Comparison of ENCODE assay signal across 22 cellular contexts in genomic region chr4:102319594-102319993, GRCh38. TPM values are rescaled to one million over a fixed set of nuclear protein-coding genes. Genes with fewer than 3 reads are reported as not detected.
DNase-seq lines count a peak whose midpoint lies in the region; ATAC-seq and TF ChIP-seq lines count a peak whose summit lies in the region.
"Had no signal": no experiment of that assay in that cellular context is flagged by ENCODE, and none has a peak within 500 bp of the region (broad histone marks: within the 10 kb centered on the region; RNA-seq: fewer than 3 reads in every experiment).

No MANE protein-coding gene starts in this region.

- TF ChIP-seq POLR2A in suprapubic skin (IDR thresholded peaks at IDR 0.05) (no peak), right lobe of liver (IDR thresholded peaks at IDR 0.05) (no peak)

- CTCF ChIA-PET in HEK293 (lab: Yijun Ruan, JAX) = no interaction called here
- CTCF ChIA-PET in activated CD8-positive, alpha-beta T cell treated with anti-CD3 and anti-CD28 coated beads, Interleukin-2, amount 10 ng/mL, durations not matched to agents 7 days and 5 days (lab: Charles Lee) = interaction anchor here (2.3 kb wide), 1 partner anchor 20 kb away, joined by 7 read pairs; no protein-coding TSS in a partner anchor

- WGBS in suprapubic skin = 69% methylated on average over 3 of the region's 3 CpGs
- WGBS in right lobe of liver (ENCODE audit: insufficient coverage, low coverage, low lambda C conversion rate, missing lambda C conversion rate) = 52% methylated on average over 3 of the region's 3 CpGs

- no peak for ATAC-seq in right lobe of liver
- no peak for ATAC-seq in activated CD8-positive, alpha-beta T cell treated with anti-CD3 and anti-CD28 coated beads, Interleukin-2, amount 10 ng/mL, durations not matched to agents 7 days and 5 days
- ATAC-seq: natural killer cell had no signal

- H3K27ac ChIP-seq in HEK293 (ENCODE audit: extremely low read depth, low read depth, low read length) = no peak overlapping the region
- H3K27ac ChIP-seq in iPS-20b (ENCODE audit: low read length) = peak overlapping the region; percentile 18
- H3K27ac ChIP-seq in suprapubic skin = peak overlapping the region; percentile 17
- no peak overlapping the region for H3K27ac ChIP-seq in right lobe of liver
- H3K27ac ChIP-seq: thyroid gland had no signal

- intact Hi-C loops in right lobe of liver (cut with DNase I) = no loop called here

- H3K27me3 ChIP-seq in iPS-20b (ENCODE audit: insufficient read depth, low read length) (no peaks in the 10 kb centered on the region), suprapubic skin (no peaks in the 10 kb centered on the region), right lobe of liver (no peaks in the 10 kb centered on the region)
- H3K27me3 ChIP-seq: thyroid gland had no signal

- H3K9ac ChIP-seq in iPS-20b (ENCODE audit: low read depth, low read length) = peak overlapping the region; percentile 54; the same call in 1 of the 2 replicates

- H3K27ac Mint-ChIP-seq in activated CD8-positive, alpha-beta T cell treated with anti-CD3 and anti-CD28 coated beads, Interleukin-2, amount 10 ng/mL, durations not matched to agents 7 days and 5 days = no peak overlapping the region
- H3K27ac Mint-ChIP-seq: IgD-negative memory B cell, mesothelial cell of epicardium, natural killer cell had no signal

- H3K36me3 ChIP-seq in HEK293 (ENCODE audit: control insufficient read depth in 2 of 2, insufficient read depth in 1 of 2, low read length in 2 of 2) (no peaks in the 10 kb centered on the region), iPS-20b (ENCODE audit: insufficient read depth, low read depth, low read length) (no peaks in the 10 kb centered on the region), suprapubic skin (no peaks in the 10 kb centered on the region), right lobe of liver (no peaks in the 10 kb centered on the region)
- H3K36me3 ChIP-seq: thyroid gland had no signal

- H3K4me1 ChIP-seq in HEK293 (ENCODE audit: control insufficient read depth, insufficient read depth, low read length) (no peaks in the 10 kb centered on the region), iPS-20b (ENCODE audit: insufficient read depth, low read length) (peaks cover 38% of the 10 kb centered on the region), suprapubic skin (peaks cover 4% of the 10 kb centered on the region), right lobe of liver (peaks cover 0 to 13% (median 0%) of the 10 kb centered on the region in 4 donors)

- H3K9me3 ChIP-seq in HEK293 (ENCODE audit: control insufficient read depth, insufficient read depth, low read depth, low read length) = no peaks in the 10 kb centered on the region
- H3K9me3 ChIP-seq in iPS-20b (ENCODE audit: insufficient read depth, low read depth, low read length) = no peaks in the 10 kb centered on the region
- no peaks in the 10 kb centered on the region for H3K9me3 ChIP-seq in suprapubic skin
- no peaks in the 10 kb centered on the region for H3K9me3 ChIP-seq in right lobe of liver
- H3K9me3 ChIP-seq: thyroid gland had no signal

- DNase-seq in NCI-H748 (lab: John Stamatoyannopoulos, UW; ENCODE audit: unreplicated experiment) (peak; percentile 68), suprapubic skin (ENCODE audit: low spot score in 2 of 2) (no peak), NCI-H524 (lab: John Stamatoyannopoulos, UW) (no peak), right lobe of liver (no peak)
- no peak for DNase-seq in activated CD8-positive, alpha-beta T cell treated with anti-CD3 and anti-CD28 coated beads, Interleukin-2, amount 10 ng/mL, durations not matched to agents 7 days and 5 days
- DNase-seq: activated CD4-positive, alpha-beta T cell treated with anti-CD3 and anti-CD28 coated beads, Interleukin-2, amount 50 U/mL, for 4 hours; activated naive CD4-positive, alpha-beta T cell treated with Interleukin-2 at 50 U/mL for 16 hours; activated T-cell treated with anti-CD3 and anti-CD28 coated beads, Interleukin-2, amount 50 U/mL, for 1 hour; caudate nucleus; DMS79 treated with DMSO at 0.1 percent for 48 hours; hypothalamus; natural killer cell; NCI-H82; SIG-M5; stimulated activated naive CD4-positive, alpha-beta T cell treated with Interleukin-2 at 50 U/mL for 16 hours; T-helper 1 cell; thyroid gland had no signal

- no peak overlapping the region for H3K4me3 Mint-ChIP-seq in activated CD8-positive, alpha-beta T cell treated with anti-CD3 and anti-CD28 coated beads, Interleukin-2, amount 10 ng/mL, durations not matched to agents 7 days and 5 days
- H3K4me3 Mint-ChIP-seq: IgD-negative memory B cell, mesothelial cell of epicardium, natural killer cell had no signal

- POLR2A ChIA-PET in HEK293 (lab: Yijun Ruan, JAX) = no interaction called here
- POLR2A ChIA-PET in activated CD8-positive, alpha-beta T cell treated with anti-CD3 and anti-CD28 coated beads, Interleukin-2, amount 10 ng/mL, durations not matched to agents 7 days and 5 days (lab: Charles Lee) = no interaction called here

- no peak for TF ChIP-seq EP300 in suprapubic skin (IDR thresholded peaks at IDR 0.05)

- H3K4me3 ChIP-seq in HEK293 (ENCODE audit: low read depth, low read length) = no peak overlapping the region
- peak overlapping the region; percentile 54; the same call in 1 of the 2 replicates for H3K4me3 ChIP-seq in iPS-20b (ENCODE audit: low read length)
- no peak overlapping the region for H3K4me3 ChIP-seq in suprapubic skin
- no peak overlapping the region for H3K4me3 ChIP-seq in right lobe of liver
- H3K4me3 ChIP-seq: thyroid gland had no signal

- H3K27me3 Mint-ChIP-seq in activated CD8-positive, alpha-beta T cell treated with anti-CD3 and anti-CD28 coated beads, Interleukin-2, amount 10 ng/mL, durations not matched to agents 7 days and 5 days (ENCODE audit: low read depth) = no peaks in the 10 kb centered on the region
- H3K27me3 Mint-ChIP-seq: progenitor cell of endocrine pancreas had no signal

- H3K4me1 Mint-ChIP-seq in activated CD8-positive, alpha-beta T cell treated with anti-CD3 and anti-CD28 coated beads, Interleukin-2, amount 10 ng/mL, durations not matched to agents 7 days and 5 days (ENCODE audit: low read depth) = peaks cover 24% of the 10 kb centered on the region

- no peak for TF ChIP-seq CTCF in HEK293 (tag by site-specific recombination; IDR thresholded peaks at IDR 0.05)
- TF ChIP-seq CTCF in suprapubic skin (IDR thresholded peaks at IDR 0.05) = no peak
- TF ChIP-seq CTCF in right lobe of liver (IDR thresholded peaks at IDR 0.05) = no peak

- H3K9me3 Mint-ChIP-seq in activated CD8-positive, alpha-beta T cell treated with anti-CD3 and anti-CD28 coated beads, Interleukin-2, amount 10 ng/mL, durations not matched to agents 7 days and 5 days (ENCODE audit: insufficient read depth) = peaks cover 4% of the 10 kb centered on the region
- H3K9me3 Mint-ChIP-seq: natural killer cell had no signal

- peaks cover 43% of the 10 kb centered on the region for H3K36me3 Mint-ChIP-seq in activated CD8-positive, alpha-beta T cell treated with anti-CD3 and anti-CD28 coated beads, Interleukin-2, amount 10 ng/mL, durations not matched to agents 7 days and 5 days (ENCODE audit: low read depth)
- H3K36me3 Mint-ChIP-seq: mesothelial cell of epicardium, natural killer cell had no signal

TF ChIP-seq in HEK293, 187 proteins besides CTCF, POLR2A, EP300 and RAD21:
- TF ChIP-seq ZNF561 (tag by site-specific recombination; IDR thresholded peaks at IDR 0.05; ENCODE audit: borderline replicate concordance) (no peak), ZXDB (tag by site-specific recombination; IDR thresholded peaks at IDR 0.05) (no peak), ZSCAN30 (tag by site-specific recombination; IDR thresholded peaks at IDR 0.05) (no peak), KLF7 (tag by site-specific recombination; IDR thresholded peaks at IDR 0.05; ENCODE audit: borderline replicate concordance) (no peak), SP2 (tag by site-specific recombination; IDR thresholded peaks at IDR 0.05) (no peak), ZNF626 (tag by site-specific recombination; IDR thresholded peaks at IDR 0.05) (no peak), ZNF112 (tag by site-specific recombination; IDR thresholded peaks at IDR 0.05) (no peak), ZSCAN23 (tag by site-specific recombination; IDR thresholded peaks at IDR 0.05) (no peak), MZF1 (tag by site-specific recombination; IDR thresholded peaks at IDR 0.05; ENCODE audit: borderline replicate concordance) (peak; percentile 87), HOXD13 (CRISPR knock-in tag; IDR thresholded peaks at IDR 0.05; ENCODE audit: borderline replicate concordance) (no peak), ZNF639 (tag by site-specific recombination; IDR thresholded peaks at IDR 0.05) (no peak), ZIC2 (tag by site-specific recombination; IDR thresholded peaks at IDR 0.05) (0 out of 2 replicates have a peak, but pooled peaks have one; percentile 16)

RNA-seq across cellular contexts. Expression of gene SLC39A8, which starts 25.7 kb away (rescaled TPM):
- total RNA-seq in suprapubic skin (10 to 100 TPM; 15.0 to 24.1 (median 20.2) TPM), right lobe of liver (10 to 100 TPM; 19.4 to 24.7 (median 23.3) TPM)
- total RNA-seq in activated CD8-positive, alpha-beta T cell treated with anti-CD3 and anti-CD28 coated beads, Interleukin-2, amount 10 ng/mL, durations not matched to agents 7 days and 5 days = 10 to 100 TPM; 79.6 to 83.0 TPM

Comparison
In these comparisons a context has a peak if more than half of its experiments do, and no peak if none do; other contexts are left out.
1. H3K27ac ChIP-seq: peak in iPS-20b (single experiment) and suprapubic skin (single experiment); none in HEK293 (single experiment) and right lobe of liver (0 of 3).